ENCODE assay signal across 2 cellular contexts in the genomic region with DNA sequence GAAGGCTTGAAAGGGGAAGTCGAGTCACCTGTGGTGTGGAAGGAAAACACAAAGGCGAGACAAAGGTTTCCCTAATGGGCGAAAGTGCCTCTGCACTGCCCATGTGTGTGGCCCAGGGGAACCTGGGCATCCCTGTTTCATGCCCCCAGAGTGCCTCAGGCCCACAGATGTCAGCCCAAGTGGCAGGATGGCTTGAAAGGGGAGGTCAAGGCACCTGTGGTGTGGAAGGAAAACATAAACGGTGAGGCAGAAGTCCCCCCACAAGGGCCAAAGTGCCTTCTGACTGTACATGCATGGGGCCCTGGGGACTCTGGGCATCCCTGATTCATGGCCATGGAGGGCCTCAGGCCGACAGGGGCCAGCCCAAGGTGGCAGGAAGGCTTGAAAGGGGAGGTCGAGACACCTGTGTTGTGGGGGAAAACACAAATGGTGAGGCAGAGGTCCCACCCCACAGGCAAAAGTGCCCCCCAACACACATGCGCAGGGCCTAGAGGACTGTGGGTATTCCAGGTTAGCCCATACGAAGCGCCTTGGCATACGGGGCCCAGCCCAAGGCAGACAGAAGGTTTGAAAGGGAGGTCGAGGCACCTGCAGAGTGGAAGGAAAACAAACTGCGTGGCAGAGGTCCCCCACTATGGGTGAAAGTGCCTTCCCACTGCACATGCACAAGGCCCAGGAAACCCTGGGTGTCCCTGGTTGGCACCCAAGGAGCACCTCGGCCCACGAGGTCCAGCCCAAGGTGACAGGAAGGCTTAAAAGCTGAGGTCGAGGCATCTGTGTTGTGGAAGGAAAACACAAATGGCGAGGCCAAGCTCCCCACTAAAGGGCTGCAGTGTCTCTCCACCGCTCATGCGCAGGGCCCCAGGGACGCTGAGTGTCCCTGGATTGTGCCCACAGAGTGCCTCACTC.
TF ChIP-seq lines count a peak whose summit lies in the region.

No MANE protein-coding gene starts in this region.

TF ChIP-seq in SK-N-SH, 30 proteins besides CTCF, POLR2A, EP300 and RAD21 (continued from another document):
- TF ChIP-seq, protein P1, sequence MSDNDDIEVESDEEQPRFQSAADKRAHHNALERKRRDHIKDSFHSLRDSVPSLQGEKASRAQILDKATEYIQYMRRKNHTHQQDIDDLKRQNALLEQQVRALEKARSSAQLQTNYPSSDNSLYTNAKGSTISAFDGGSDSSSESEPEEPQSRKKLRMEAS (IDR thresholded peaks at IDR 0.05; ENCODE audit: low read depth): no peak
- TF ChIP-seq, protein P2, sequence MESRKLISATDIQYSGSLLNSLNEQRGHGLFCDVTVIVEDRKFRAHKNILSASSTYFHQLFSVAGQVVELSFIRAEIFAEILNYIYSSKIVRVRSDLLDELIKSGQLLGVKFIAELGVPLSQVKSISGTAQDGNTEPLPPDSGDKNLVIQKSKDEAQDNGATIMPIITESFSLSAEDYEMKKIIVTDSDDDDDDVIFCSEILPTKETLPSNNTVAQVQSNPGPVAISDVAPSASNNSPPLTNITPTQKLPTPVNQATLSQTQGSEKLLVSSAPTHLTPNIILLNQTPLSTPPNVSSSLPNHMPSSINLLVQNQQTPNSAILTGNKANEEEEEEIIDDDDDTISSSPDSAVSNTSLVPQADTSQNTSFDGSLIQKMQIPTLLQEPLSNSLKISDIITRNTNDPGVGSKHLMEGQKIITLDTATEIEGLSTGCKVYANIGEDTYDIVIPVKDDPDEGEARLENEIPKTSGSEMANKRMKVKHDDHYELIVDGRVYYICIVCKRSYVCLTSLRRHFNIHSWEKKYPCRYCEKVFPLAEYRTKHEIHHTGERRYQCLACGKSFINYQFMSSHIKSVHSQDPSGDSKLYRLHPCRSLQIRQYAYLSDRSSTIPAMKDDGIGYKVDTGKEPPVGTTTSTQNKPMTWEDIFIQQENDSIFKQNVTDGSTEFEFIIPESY (IDR thresholded peaks at IDR 0.05; ENCODE audit: borderline replicate concordance, low read depth): no peak
- TF ChIP-seq NFIC (IDR thresholded peaks at IDR 0.05; ENCODE audit: borderline replicate concordance): no peak

TF ChIP-seq in SK-N-SH treated with all-trans-retinoic acid at 6 μM for 48 hours, 23 proteins besides CTCF, POLR2A, EP300 and RAD21 (continued from another document):
- TF ChIP-seq TSHZ2 (CRISPR knock-in tag; IDR thresholded peaks at IDR 0.05) (no peak), ZFP3 (CRISPR knock-in tag; IDR thresholded peaks at IDR 0.05) (no peak)
TF ChIP-seq in SK-N-SH treated with all-trans-retinoic acid at 6 μM for 48 hours: peak in this region for 0.
